ENCODE assay signal across 8 cellular contexts in genomic region chr1:26787381-26787705, GRCh38. TPM values are rescaled to one million over a fixed set of nuclear protein-coding genes. Genes with fewer than 3 reads are reported as not detected.
A peak's percentile ranks its signal among the peaks of the same experiment; 100 is the strongest.
DNase-seq lines count a peak whose midpoint lies in the region; ATAC-seq lines count a peak whose summit lies in the region.

No MANE protein-coding gene starts in this region.

- H3K4me3 Mint-ChIP-seq in T-helper 17 cell = peak overlapping the region; percentile 99
- peak overlapping the region; percentile 100 for H3K4me3 Mint-ChIP-seq in central memory CD8-positive, alpha-beta T cell
- peak overlapping the region; percentile 92 to 97 for H3K4me3 Mint-ChIP-seq in stimulated activated naive CD8-positive, alpha-beta T cell treated with anti-CD3 and anti-CD28 coated beads, Interleukin-15, amount 100 ng/mL, for 72 hours

- DNase-seq in Right ventricle myocardium inferior (ENCODE audit: missing footprints) = no peak
- no peak for DNase-seq in cardiac septum (ENCODE audit: low spot score)
- peak; percentile 42 to 59 (median 56) for DNase-seq in T-helper 17 cell
- DNase-seq in central memory CD8-positive, alpha-beta T cell (ENCODE audit: low spot score in 2 of 2) = peak; percentile 54 to 78
- DNase-seq in stimulated activated naive CD8-positive, alpha-beta T cell treated with anti-CD3 and anti-CD28 coated beads, Interleukin-15, amount 100 ng/mL, for 72 hours = peak; percentile 86 to 95
- no peak for DNase-seq in T-helper 9 cell

- peak overlapping the region; percentile 100 for H3K27ac Mint-ChIP-seq in T-helper 17 cell
- peak overlapping the region; percentile 100 for H3K27ac Mint-ChIP-seq in central memory CD8-positive, alpha-beta T cell (ENCODE audit: low read depth)
- H3K27ac Mint-ChIP-seq in stimulated activated naive CD8-positive, alpha-beta T cell treated with anti-CD3 and anti-CD28 coated beads, Interleukin-15, amount 100 ng/mL, for 72 hours = peak overlapping the region; percentile 100

- peaks cover 57% of the 10 kb centered on the region for H3K4me1 ChIP-seq in mesodermal cell (ENCODE audit: control insufficient read depth, insufficient read depth, low read length, poor library complexity, severe bottlenecking)

- H3K9me3 ChIP-seq in T-helper 17 cell (ENCODE audit: control insufficient read depth, low read length, poor library complexity, severe bottlenecking) (no peaks in the 10 kb centered on the region), mesodermal cell (ENCODE audit: control insufficient read depth, low read length) (no peaks in the 10 kb centered on the region)

- no peaks in the 10 kb centered on the region for H3K9me3 Mint-ChIP-seq in central memory CD8-positive, alpha-beta T cell
- no peaks in the 10 kb centered on the region for H3K9me3 Mint-ChIP-seq in stimulated activated naive CD8-positive, alpha-beta T cell treated with anti-CD3 and anti-CD28 coated beads, Interleukin-15, amount 100 ng/mL, for 72 hours

- H3K4me3 ChIP-seq in mesodermal cell (ENCODE audit: extremely low read depth, insufficient read depth, low read length, poor library complexity, severe bottlenecking) = peak overlapping the region; percentile 65

- ATAC-seq in Right ventricle myocardium inferior (peak; percentile 2), HG03045 (IDR thresholded peaks at IDR 0.05; ENCODE audit: unreplicated experiment) (peak; percentile 42), T-helper 17 cell (peak; percentile 69)
- ATAC-seq in central memory CD8-positive, alpha-beta T cell (replicated peaks; ENCODE audit: extremely low read depth, poor library complexity, severe bottlenecking) = peak; percentile 70
- peak; percentile 77 for ATAC-seq in stimulated activated naive CD8-positive, alpha-beta T cell treated with anti-CD3 and anti-CD28 coated beads, Interleukin-15, amount 100 ng/mL, for 72 hours

- no peaks in the 10 kb centered on the region for H3K27me3 Mint-ChIP-seq in T-helper 17 cell
- H3K27me3 Mint-ChIP-seq in central memory CD8-positive, alpha-beta T cell = no peaks in the 10 kb centered on the region
- no peaks in the 10 kb centered on the region for H3K27me3 Mint-ChIP-seq in stimulated activated naive CD8-positive, alpha-beta T cell treated with anti-CD3 and anti-CD28 coated beads, Interleukin-15, amount 100 ng/mL, for 72 hours

- peaks cover 68% of the 10 kb centered on the region for H3K4me1 Mint-ChIP-seq in T-helper 17 cell
- peaks cover 78% of the 10 kb centered on the region for H3K4me1 Mint-ChIP-seq in central memory CD8-positive, alpha-beta T cell
- peaks cover 83% of the 10 kb centered on the region for H3K4me1 Mint-ChIP-seq in stimulated activated naive CD8-positive, alpha-beta T cell treated with anti-CD3 and anti-CD28 coated beads, Interleukin-15, amount 100 ng/mL, for 72 hours

- intact Hi-C loops in Right ventricle myocardium inferior (cut with DNase I) (loop anchor here (2.0 kb wide), 1 partner anchor 43 kb away; no protein-coding TSS in a partner anchor), cardiac septum (cut with DNase I) (loop anchor here (2.0 kb wide), 1 partner anchor 37 kb away; no protein-coding TSS in a partner anchor)

- H3K36me3 ChIP-seq in mesodermal cell (ENCODE audit: control insufficient read depth, insufficient read depth, low read length) = peaks cover 16% of the 10 kb centered on the region

- H3K36me3 Mint-ChIP-seq in T-helper 17 cell (ENCODE audit: low read depth) = peaks cover 4% of the 10 kb centered on the region
- H3K36me3 Mint-ChIP-seq in central memory CD8-positive, alpha-beta T cell (ENCODE audit: insufficient read depth) = peaks cover 24% of the 10 kb centered on the region

- 9 to 13% methylated on average over 11 of the region's 11 CpGs for WGBS in mesodermal cell (ENCODE audit: insufficient coverage in 2 of 2), 2 experiments

- peak overlapping the region; percentile 92 for H3K27ac ChIP-seq in mesodermal cell (ENCODE audit: low read depth, low read length, severe bottlenecking)

RNA-seq across cellular contexts. Expression of gene PIGV, which starts 0.4 kb away (rescaled TPM):
- total RNA-seq in Right ventricle myocardium inferior = 6.1 TPM
- 3.9 TPM for total RNA-seq in cardiac septum
- 10 to 100 TPM; 12.0 to 14.3 TPM for total RNA-seq in T-helper 17 cell
- polyA plus RNA-seq in mesodermal cell (2013, experiment 1 of 2) = 9.0 TPM
- polyA plus RNA-seq in mesodermal cell (2013, experiment 2 of 2) = 9.2 TPM

RNA-seq across cellular contexts. Expression of gene ZDHHC18, which starts 39.1 kb away (rescaled TPM):
- total RNA-seq in Right ventricle myocardium inferior (17.7 TPM), cardiac septum (13.0 TPM), T-helper 17 cell (10 to 100 TPM; 70.2 to 71.2 TPM)
- polyA plus RNA-seq in mesodermal cell (2013, experiment 1 of 2) = 29.2 TPM
- polyA plus RNA-seq in mesodermal cell (2013, experiment 2 of 2) = 32.6 TPM

Comparison
In these comparisons a context has a peak if more than half of its experiments do, and no peak if none do; other contexts are left out.
1. ATAC-seq: peak in every context shown above with its lines; median percentile 77 in stimulated activated naive CD8-positive, alpha-beta T cell treated with anti-CD3 and anti-CD28 coated beads, Interleukin-15, amount 100 ng/mL, for 72 hours; 70 in central memory CD8-positive, alpha-beta T cell; 69 in T-helper 17 cell; 42 in HG03045; 2 in Right ventricle myocardium inferior.
2. DNase-seq: peak in T-helper 17 cell (3 of 3), central memory CD8-positive, alpha-beta T cell (2 of 2) and stimulated activated naive CD8-positive, alpha-beta T cell treated with anti-CD3 and anti-CD28 coated beads, Interleukin-15, amount 100 ng/mL, for 72 hours (2 of 2); none in Right ventricle myocardium inferior (single experiment), cardiac septum (single experiment) and T-helper 9 cell (single experiment).
3. Peak in every context shown above with its lines, with median percentiles within 50 percentile points of each other: H3K27ac Mint-ChIP-seq and H3K4me3 Mint-ChIP-seq.